In the genomic region with DNA sequence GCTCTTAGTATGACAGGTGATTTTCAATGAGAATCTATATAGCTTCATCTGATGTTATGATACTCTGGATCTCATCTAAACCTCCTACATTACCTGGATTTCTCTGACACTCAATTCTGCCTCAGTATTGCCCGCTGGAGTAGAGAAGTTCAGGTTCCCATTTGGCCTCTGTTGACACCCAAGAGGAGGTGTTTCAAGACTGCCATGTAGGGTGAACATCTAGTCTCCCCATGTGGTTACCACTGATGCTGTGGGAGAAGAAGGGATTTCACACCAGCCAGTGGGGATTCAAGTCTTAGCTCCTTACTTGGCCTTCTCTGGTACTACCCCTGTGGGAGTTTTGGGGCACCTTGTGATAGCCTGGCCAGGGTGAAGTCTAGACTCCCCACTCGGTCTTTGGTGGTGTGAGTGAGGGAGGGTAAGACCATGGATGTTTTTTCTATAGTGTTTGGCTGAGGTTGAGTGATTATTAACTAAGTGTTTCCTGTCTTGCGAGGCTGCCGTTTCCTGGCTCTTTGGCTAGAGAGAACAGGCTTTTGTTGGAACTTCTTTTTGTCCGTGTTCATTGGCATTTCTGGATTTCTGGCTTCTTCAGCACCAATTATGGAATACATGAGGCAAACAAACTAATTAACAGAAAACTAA, we compare ENCODE assay signal across 1 cellular context.
A peak's percentile ranks its signal among the peaks of the same experiment; 100 is the strongest.
TF ChIP-seq lines count a peak whose summit lies in the region.

No MANE protein-coding gene starts in this region.

TF ChIP-seq in HepG2, 621 proteins besides CTCF, POLR2A, EP300 and RAD21 (continued from another document and continues in another):
- TF ChIP-seq, protein P1, sequence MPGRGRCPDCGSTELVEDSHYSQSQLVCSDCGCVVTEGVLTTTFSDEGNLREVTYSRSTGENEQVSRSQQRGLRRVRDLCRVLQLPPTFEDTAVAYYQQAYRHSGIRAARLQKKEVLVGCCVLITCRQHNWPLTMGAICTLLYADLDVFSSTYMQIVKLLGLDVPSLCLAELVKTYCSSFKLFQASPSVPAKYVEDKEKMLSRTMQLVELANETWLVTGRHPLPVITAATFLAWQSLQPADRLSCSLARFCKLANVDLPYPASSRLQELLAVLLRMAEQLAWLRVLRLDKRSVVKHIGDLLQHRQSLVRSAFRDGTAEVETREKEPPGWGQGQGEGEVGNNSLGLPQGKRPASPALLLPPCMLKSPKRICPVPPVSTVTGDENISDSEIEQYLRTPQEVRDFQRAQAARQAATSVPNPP (CRISPR knock-in tag; IDR thresholded peaks at IDR 0.05): no peak
- TF ChIP-seq ZBTB8A (CRISPR knock-in tag; IDR thresholded peaks at IDR 0.05; ENCODE audit: borderline replicate concordance, low read depth) (no peak), GABPA (IDR thresholded peaks at IDR 0.05; ENCODE audit: low read depth, low read length) (no peak), GABPA (CRISPR knock-in tag; IDR thresholded peaks at IDR 0.05; ENCODE audit: low read depth) (peak; percentile 72), NONO (IDR thresholded peaks at IDR 0.05) (no peak), NONO (CRISPR knock-in tag; conservative IDR thresholded peaks at IDR 0.05) (no peak), ZNF232 (CRISPR knock-in tag; IDR thresholded peaks at IDR 0.05; ENCODE audit: borderline replicate concordance) (no peak), ZNF788 (CRISPR knock-in tag; IDR thresholded peaks at IDR 0.05; ENCODE audit: borderline replicate concordance) (no peak), ZNF543 (CRISPR knock-in tag; IDR thresholded peaks at IDR 0.05) (no peak), SNAPC4 (CRISPR knock-in tag; IDR thresholded peaks at IDR 0.05) (no peak), ZNF263 (CRISPR knock-in tag; IDR thresholded peaks at IDR 0.05) (no peak), ZNF580 (CRISPR knock-in tag; IDR thresholded peaks at IDR 0.05; ENCODE audit: borderline replicate concordance, low read depth) (no peak), ZNF557 (CRISPR knock-in tag; IDR thresholded peaks at IDR 0.05) (no peak), ZNF770 (CRISPR knock-in tag; IDR thresholded peaks at IDR 0.05) (no peak), SMYD3 (CRISPR knock-in tag; IDR thresholded peaks at IDR 0.05) (no peak), PAF1 (CRISPR knock-in tag; IDR thresholded peaks at IDR 0.05) (no peak), NCOA5 (CRISPR knock-in tag; IDR thresholded peaks at IDR 0.05) (no peak), AKAP8 (CRISPR knock-in tag; IDR thresholded peaks at IDR 0.05) (no peak), SAFB2 (CRISPR knock-in tag; IDR thresholded peaks at IDR 0.05; ENCODE audit: borderline replicate concordance, low read depth) (no peak), ZNF629 (CRISPR knock-in tag; conservative IDR thresholded peaks at IDR 0.05) (peak; percentile 66), DR1 (CRISPR knock-in tag; IDR thresholded peaks at IDR 0.05) (no peak), TP53 (CRISPR knock-in tag; conservative IDR thresholded peaks at IDR 0.05) (no peak), SNAPC2 (CRISPR knock-in tag; IDR thresholded peaks at IDR 0.05) (no peak), ZBTB42 (CRISPR knock-in tag; IDR thresholded peaks at IDR 0.05) (no peak), ZNF253 (CRISPR knock-in tag; IDR thresholded peaks at IDR 0.05; ENCODE audit: borderline replicate concordance) (no peak), ASH2L (IDR thresholded peaks at IDR 0.05; ENCODE audit: insufficient read length, low read depth, low read length) (no peak), PHF8 (CRISPR knock-in tag; IDR thresholded peaks at IDR 0.05) (no peak), SMARCC2 (IDR thresholded peaks at IDR 0.05) (no peak), ZNF749 (CRISPR knock-in tag; IDR thresholded peaks at IDR 0.05; ENCODE audit: borderline replicate concordance) (no peak), POGZ (CRISPR knock-in tag; IDR thresholded peaks at IDR 0.05) (peak; percentile 82), ZNF616 (CRISPR knock-in tag; IDR thresholded peaks at IDR 0.05; ENCODE audit: low read depth) (no peak), ZNF768 (CRISPR knock-in tag; IDR thresholded peaks at IDR 0.05) (no peak), STAG1 (CRISPR knock-in tag; IDR thresholded peaks at IDR 0.05) (no peak), YEATS4 (CRISPR knock-in tag; IDR thresholded peaks at IDR 0.05; ENCODE audit: borderline replicate concordance) (no peak), ZMYM2 (CRISPR knock-in tag; IDR thresholded peaks at IDR 0.05) (no peak), AKNA (CRISPR knock-in tag; IDR thresholded peaks at IDR 0.05; ENCODE audit: borderline replicate concordance) (no peak), RORA (CRISPR knock-in tag; IDR thresholded peaks at IDR 0.05) (no peak), MBNL3 (CRISPR knock-in tag; conservative IDR thresholded peaks at IDR 0.05) (no peak), MAF1 (CRISPR knock-in tag; IDR thresholded peaks at IDR 0.05; ENCODE audit: borderline replicate concordance) (no peak), ZNF333 (CRISPR knock-in tag; IDR thresholded peaks at IDR 0.05; ENCODE audit: borderline replicate concordance) (no peak), ZNF816 (CRISPR knock-in tag; IDR thresholded peaks at IDR 0.05; ENCODE audit: borderline replicate concordance) (no peak), MYC (CRISPR knock-in tag; IDR thresholded peaks at IDR 0.05; ENCODE audit: borderline replicate concordance) (no peak), THYN1 (CRISPR knock-in tag; IDR thresholded peaks at IDR 0.05; ENCODE audit: borderline replicate concordance, low read depth) (0 out of 2 replicates have a peak, but pooled peaks have one; percentile 68), ZNF512 (CRISPR knock-in tag; IDR thresholded peaks at IDR 0.05) (no peak), HOXA5 (CRISPR knock-in tag; IDR thresholded peaks at IDR 0.05) (no peak), NCOA2 (CRISPR knock-in tag; IDR thresholded peaks at IDR 0.05) (no peak), ZNF547 (CRISPR knock-in tag; IDR thresholded peaks at IDR 0.05) (no peak), NR2C2 (CRISPR knock-in tag; IDR thresholded peaks at IDR 0.05; ENCODE audit: borderline replicate concordance) (no peak)
- TF ChIP-seq, protein P2, sequence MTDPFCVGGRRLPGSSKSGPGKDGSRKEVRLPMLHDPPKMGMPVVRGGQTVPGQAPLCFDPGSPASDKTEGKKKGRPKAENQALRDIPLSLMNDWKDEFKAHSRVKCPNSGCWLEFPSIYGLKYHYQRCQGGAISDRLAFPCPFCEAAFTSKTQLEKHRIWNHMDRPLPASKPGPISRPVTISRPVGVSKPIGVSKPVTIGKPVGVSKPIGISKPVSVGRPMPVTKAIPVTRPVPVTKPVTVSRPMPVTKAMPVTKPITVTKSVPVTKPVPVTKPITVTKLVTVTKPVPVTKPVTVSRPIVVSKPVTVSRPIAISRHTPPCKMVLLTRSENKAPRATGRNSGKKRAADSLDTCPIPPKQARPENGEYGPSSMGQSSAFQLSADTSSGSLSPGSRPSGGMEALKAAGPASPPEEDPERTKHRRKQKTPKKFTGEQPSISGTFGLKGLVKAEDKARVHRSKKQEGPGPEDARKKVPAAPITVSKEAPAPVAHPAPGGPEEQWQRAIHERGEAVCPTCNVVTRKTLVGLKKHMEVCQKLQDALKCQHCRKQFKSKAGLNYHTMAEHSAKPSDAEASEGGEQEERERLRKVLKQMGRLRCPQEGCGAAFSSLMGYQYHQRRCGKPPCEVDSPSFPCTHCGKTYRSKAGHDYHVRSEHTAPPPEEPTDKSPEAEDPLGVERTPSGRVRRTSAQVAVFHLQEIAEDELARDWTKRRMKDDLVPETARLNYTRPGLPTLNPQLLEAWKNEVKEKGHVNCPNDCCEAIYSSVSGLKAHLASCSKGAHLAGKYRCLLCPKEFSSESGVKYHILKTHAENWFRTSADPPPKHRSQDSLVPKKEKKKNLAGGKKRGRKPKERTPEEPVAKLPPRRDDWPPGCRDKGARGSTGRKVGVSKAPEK (CRISPR knock-in tag; IDR thresholded peaks at IDR 0.05; ENCODE audit: borderline replicate concordance): no peak
